ENCODE assay signal across 8 cellular contexts in genomic region chr6:128520436-128521301, GRCh38. TPM values are rescaled to one million over a fixed set of nuclear protein-coding genes. Genes with fewer than 3 reads are reported as not detected.
DNase-seq lines count a peak whose midpoint lies in the region; ATAC-seq, FAIRE-seq and TF ChIP-seq lines count a peak whose summit lies in the region.

Gene PTPRK (minus strand): TSS chr6:128520599. CDS start chr6:128520358, 241 bp downstream.

- no peaks in the 10 kb centered on the region for H3K9me3 ChIP-seq in liver (ENCODE audit: control insufficient read depth in 4 of 4, low read length in 3 of 4)

- peak within 1 kb of the TSS; percentile 23 for H3K27ac Mint-ChIP-seq in activated CD4-positive, alpha-beta memory T cell treated with anti-CD3 and anti-CD28 coated beads for 36 hours

- no peaks in the 10 kb centered on the region for H3K36me3 Mint-ChIP-seq in activated CD4-positive, alpha-beta memory T cell treated with anti-CD3 and anti-CD28 coated beads for 36 hours

- CTCF ChIA-PET in activated CD4-positive, alpha-beta memory T cell treated with anti-CD3 and anti-CD28 coated beads for 36 hours (lab: Charles Lee), result interaction anchor here (1.0 to 3.0 kb wide), 6 partner anchors 19 to 783 kb away, joined by 3 to 13 read pairs (median 4); no protein-coding TSS in a partner anchor

- H3K27me3 ChIP-seq in dorsolateral prefrontal cortex (no peaks in the 10 kb centered on the region), liver (ENCODE audit: control insufficient read depth in 4 of 4, insufficient read depth in 4 of 4, low read length in 3 of 4) (no peaks in the 10 kb centered on the region)

- H3K27ac ChIP-seq in 22Rv1 (peak within 1 kb of the TSS; percentile 75), dorsolateral prefrontal cortex (peak within 1 kb of the TSS; percentile 83 to 98 (median 96)), liver (ENCODE audit: low read depth in 1 of 2, low read length in 2 of 2) (peak within 1 kb of the TSS; percentile 88 to 97)

- DNase-seq in GM18507 (ENCODE audit: extremely low spot score, insufficient read length, low read depth) (peak; percentile 43), NCI-H2171 (lab: John Stamatoyannopoulos, UW) (peak; percentile 90), dorsolateral prefrontal cortex (peak; percentile 48 to 95 (median 93))
- DNase-seq in activated CD4-positive, alpha-beta memory T cell treated with anti-CD3 and anti-CD28 coated beads for 36 hours, result peak; percentile 92
- DNase-seq in stimulated activated CD4-positive, alpha-beta T cell treated with anti-CD3 and anti-CD28 coated beads, Interleukin-4, amount 100 ng/mL, for 1 hour, result peak; percentile 91

- peaks cover 2 to 35% (median 23%) of the 10 kb centered on the region in 4 donors for H3K4me1 ChIP-seq in liver (ENCODE audit: control insufficient read depth in 4 of 4, insufficient read depth in 4 of 4, low read length in 3 of 4)

- H3K9me3 Mint-ChIP-seq in activated CD4-positive, alpha-beta memory T cell treated with anti-CD3 and anti-CD28 coated beads for 36 hours, result no peaks in the 10 kb centered on the region

- intact Hi-C loops in activated CD4-positive, alpha-beta memory T cell treated with anti-CD3 and anti-CD28 coated beads for 36 hours (cut with micrococcal nuclease), result loop anchor here (1.0 to 5.0 kb wide), 3 partner anchors 137 to 1228 kb away; no protein-coding TSS in a partner anchor
- intact Hi-C loops in dorsolateral prefrontal cortex (cut with DNase I), result loop anchor here (5.0 to 10.0 kb wide), 5 partner anchors 194 to 786 kb away; no protein-coding TSS in a partner anchor

- H3K27me3 Mint-ChIP-seq in activated CD4-positive, alpha-beta memory T cell treated with anti-CD3 and anti-CD28 coated beads for 36 hours, result peaks cover 55% of the 10 kb centered on the region

- TF ChIP-seq RAD21 in liver (IDR thresholded peaks at IDR 0.05), result peak; percentile 40 to 60

- H3K36me3 ChIP-seq in liver (ENCODE audit: control insufficient read depth in 4 of 4, insufficient read depth in 3 of 4, low read depth in 1 of 4, low read length in 3 of 4), result no peaks in the 10 kb centered on the region

- H3K4me3 ChIP-seq in dorsolateral prefrontal cortex (peak within 1 kb of the TSS; percentile 66 to 96 (median 87)), liver (ENCODE audit: low read depth in 1 of 3, low read length in 3 of 3) (peak within 1 kb of the TSS; percentile 61 to 86 (median 81))

- FAIRE-seq in GM18507 (lab: Jason Lieb, UNC), result peak; percentile 44

- H3K9ac ChIP-seq in liver (ENCODE audit: low read depth in 1 of 2, low read length in 2 of 2), result peak within 1 kb of the TSS; percentile 64 to 96

- TF ChIP-seq CTCF in 22Rv1 (IDR thresholded peaks at IDR 0.05) (peak; percentile 82), dorsolateral prefrontal cortex (IDR thresholded peaks at IDR 0.05 in 54 of 56, conservative IDR thresholded peaks at IDR 0.05 in 2 of 56; ENCODE audit: low read depth in 1 of 56, partially characterized antibody in 56 of 56) (peak in 54 of 56 donors; percentile 9 to 90 (median 62)), liver (IDR thresholded peaks at IDR 0.05; ENCODE audit: low read depth, low read length, missing input control) (peak; percentile 69)

- ATAC-seq in HG02970 (IDR thresholded peaks at IDR 0.05; ENCODE audit: low FRiP score, unreplicated experiment), result peak; percentile 93

- peaks cover 9% of the 10 kb centered on the region for H3K4me1 Mint-ChIP-seq in activated CD4-positive, alpha-beta memory T cell treated with anti-CD3 and anti-CD28 coated beads for 36 hours (ENCODE audit: low read depth)

- under 1% methylated on average over 85 of the region's 85 CpGs for WGBS in liver

- POLR2A ChIA-PET in activated CD4-positive, alpha-beta memory T cell treated with anti-CD3 and anti-CD28 coated beads for 36 hours (lab: Charles Lee), result no interaction called here

- peak within 1 kb of the TSS; percentile 85 for H3K4me3 Mint-ChIP-seq in activated CD4-positive, alpha-beta memory T cell treated with anti-CD3 and anti-CD28 coated beads for 36 hours

TF ChIP-seq in liver, 16 proteins besides CTCF, POLR2A, EP300 and RAD21:
- TF ChIP-seq FOXA1 (IDR thresholded peaks at IDR 0.05) (peak; percentile 12), TAF1 (conservative IDR thresholded peaks at IDR 0.05) (peak; percentile 48), REST (IDR thresholded peaks at IDR 0.05) (peak; percentile 83), EGR1 (IDR thresholded peaks at IDR 0.05; ENCODE audit: low read depth in 2 of 2) (peak in 1 of 2 donors; percentile 40), YY1 (IDR thresholded peaks at IDR 0.05) (peak; percentile 85), ATF3 (IDR thresholded peaks at IDR 0.05) (no peak)

RNA-seq across cellular contexts. Expression of gene PTPRK, which starts in this region (rescaled TPM):
- 1 to 10 TPM; 1.8 to 2.2 TPM for total RNA-seq in activated CD4-positive, alpha-beta memory T cell treated with anti-CD3 and anti-CD28 coated beads for 36 hours
- total RNA-seq in dorsolateral prefrontal cortex (100 to 1,000 TPM in 114 of 120 experiments, 10 to 100 TPM in 6; 83.1 to 211 (median 136) TPM), liver (10 to 100 TPM; 25.9 to 61.2 TPM)
- polyA plus RNA-seq in liver, result 10 to 100 TPM; 12.1 to 32.3 TPM

Comparison
In these comparisons a context has a peak if more than half of its experiments do, and no peak if none do; other contexts are left out.
1. Peak in every context shown above with its lines: DNase-seq, ATAC-seq, H3K4me3 ChIP-seq and H3K27ac ChIP-seq.
2. RNA of gene PTPRK (total RNA-seq): 83.1 to 211 TPM in dorsolateral prefrontal cortex and 25.9 to 61.2 TPM in liver; 1.8 to 2.2 TPM in activated CD4-positive, alpha-beta memory T cell treated with anti-CD3 and anti-CD28 coated beads for 36 hours; every median in the first group is over 4 times any median in the second.
3. DNase-seq: peak in every context shown above with its lines; median percentile 93 in dorsolateral prefrontal cortex; 92 in activated CD4-positive, alpha-beta memory T cell treated with anti-CD3 and anti-CD28 coated beads for 36 hours; 91 in stimulated activated CD4-positive, alpha-beta T cell treated with anti-CD3 and anti-CD28 coated beads, Interleukin-4, amount 100 ng/mL, for 1 hour; 90 in NCI-H2171; 43 in GM18507.